In the genomic region with DNA sequence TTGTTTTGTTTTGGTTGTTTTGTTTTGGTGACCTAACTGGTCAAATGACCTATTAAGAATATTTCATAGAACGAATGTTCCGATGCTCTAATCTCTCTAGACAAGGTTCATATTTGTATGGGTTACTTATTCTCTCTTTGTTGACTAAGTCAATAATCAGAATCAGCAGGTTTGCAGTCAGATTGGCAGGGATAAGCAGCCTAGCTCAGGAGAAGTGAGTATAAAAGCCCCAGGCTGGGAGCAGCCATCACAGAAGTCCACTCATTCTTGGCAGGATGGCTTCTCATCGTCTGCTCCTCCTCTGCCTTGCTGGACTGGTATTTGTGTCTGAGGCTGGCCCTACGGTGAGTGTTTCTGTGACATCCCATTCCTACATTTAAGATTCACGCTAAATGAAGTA, we compare ENCODE assay signal across 1 cellular context.
TF ChIP-seq lines count a peak whose summit lies in the region.

A gene (plus strand): TSS at position 250 of the 400 bp plus-strand sequence. CDS start 26 bp downstream, at position 276.

TF ChIP-seq in HepG2, 621 proteins besides CTCF, POLR2A, EP300 and RAD21 (continued from another document and continues in another):
- TF ChIP-seq, protein P1, sequence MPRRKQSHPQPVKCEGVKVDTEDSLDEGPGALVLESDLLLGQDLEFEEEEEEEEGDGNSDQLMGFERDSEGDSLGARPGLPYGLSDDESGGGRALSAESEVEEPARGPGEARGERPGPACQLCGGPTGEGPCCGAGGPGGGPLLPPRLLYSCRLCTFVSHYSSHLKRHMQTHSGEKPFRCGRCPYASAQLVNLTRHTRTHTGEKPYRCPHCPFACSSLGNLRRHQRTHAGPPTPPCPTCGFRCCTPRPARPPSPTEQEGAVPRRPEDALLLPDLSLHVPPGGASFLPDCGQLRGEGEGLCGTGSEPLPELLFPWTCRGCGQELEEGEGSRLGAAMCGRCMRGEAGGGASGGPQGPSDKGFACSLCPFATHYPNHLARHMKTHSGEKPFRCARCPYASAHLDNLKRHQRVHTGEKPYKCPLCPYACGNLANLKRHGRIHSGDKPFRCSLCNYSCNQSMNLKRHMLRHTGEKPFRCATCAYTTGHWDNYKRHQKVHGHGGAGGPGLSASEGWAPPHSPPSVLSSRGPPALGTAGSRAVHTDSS (CRISPR knock-in tag; conservative IDR thresholded peaks at IDR 0.05), result no peak
- TF ChIP-seq NFIB (CRISPR knock-in tag; IDR thresholded peaks at IDR 0.05; ENCODE audit: borderline replicate concordance) (no peak), HOXA3 (CRISPR knock-in tag; IDR thresholded peaks at IDR 0.05) (peak; percentile 68; the same call in 1 of the 2 replicates), ZBTB1 (CRISPR knock-in tag; IDR thresholded peaks at IDR 0.05; ENCODE audit: borderline replicate concordance) (no peak), ZNF367 (CRISPR knock-in tag; IDR thresholded peaks at IDR 0.05; ENCODE audit: borderline replicate concordance) (no peak), ZNF660 (CRISPR knock-in tag; IDR thresholded peaks at IDR 0.05; ENCODE audit: borderline replicate concordance, low read depth) (no peak), CCDC6 (CRISPR knock-in tag; IDR thresholded peaks at IDR 0.05) (0 out of 2 replicates have a peak, but pooled peaks have one; percentile 25), ZNF816 (CRISPR knock-in tag; IDR thresholded peaks at IDR 0.05; ENCODE audit: borderline replicate concordance) (no peak), ZNF441 (CRISPR knock-in tag; IDR thresholded peaks at IDR 0.05; ENCODE audit: borderline replicate concordance) (0 out of 2 replicates have a peak, but pooled peaks have one; percentile 25), RFX5 (IDR thresholded peaks at IDR 0.05; ENCODE audit: low read depth, low read length) (no peak), NFKB2 (CRISPR knock-in tag; IDR thresholded peaks at IDR 0.05; ENCODE audit: borderline replicate concordance) (no peak), MXD4 (CRISPR knock-in tag; IDR thresholded peaks at IDR 0.05) (0 out of 2 replicates have a peak, but pooled peaks have one; percentile 46), NCOA1 (CRISPR knock-in tag; IDR thresholded peaks at IDR 0.05) (no peak), PAF1 (CRISPR knock-in tag; IDR thresholded peaks at IDR 0.05) (no peak), MAF1 (CRISPR knock-in tag; IDR thresholded peaks at IDR 0.05; ENCODE audit: borderline replicate concordance) (no peak), NCOA2 (CRISPR knock-in tag; IDR thresholded peaks at IDR 0.05) (peak; percentile 84), ZNF781 (CRISPR knock-in tag; IDR thresholded peaks at IDR 0.05; ENCODE audit: borderline replicate concordance, not compliant biosample characterization) (peak; percentile 48), ZBTB21 (CRISPR knock-in tag; IDR thresholded peaks at IDR 0.05) (no peak), ZNF550 (CRISPR knock-in tag; IDR thresholded peaks at IDR 0.05; ENCODE audit: borderline replicate concordance) (no peak), HMGA1 (CRISPR knock-in tag; conservative IDR thresholded peaks at IDR 0.05) (no peak), SIN3B (IDR thresholded peaks at IDR 0.05; ENCODE audit: low read length) (no peak), ZNF296 (CRISPR knock-in tag; conservative IDR thresholded peaks at IDR 0.05) (no peak), NR2F1 (CRISPR knock-in tag; IDR thresholded peaks at IDR 0.05) (0 out of 4 replicates have a peak, but pooled peaks have one; percentile 4 to 27), ZNF547 (CRISPR knock-in tag; IDR thresholded peaks at IDR 0.05) (no peak), ELF3 (CRISPR knock-in tag; IDR thresholded peaks at IDR 0.05) (peak; percentile 65; the same call in 1 of the 2 replicates), TCF7 (IDR thresholded peaks at IDR 0.05; ENCODE audit: low read depth) (no peak), ZNF724P (CRISPR knock-in tag; IDR thresholded peaks at IDR 0.05; ENCODE audit: borderline replicate concordance) (no peak), ZMYM4 (CRISPR knock-in tag; IDR thresholded peaks at IDR 0.05) (peak; percentile 96), EZH2 (conservative IDR thresholded peaks at IDR 0.05; ENCODE audit: low read depth, low read length) (no peak), RFXANK (CRISPR knock-in tag; IDR thresholded peaks at IDR 0.05) (no peak), ZNF629 (CRISPR knock-in tag; conservative IDR thresholded peaks at IDR 0.05) (no peak), ZC3H4 (CRISPR knock-in tag; IDR thresholded peaks at IDR 0.05; ENCODE audit: borderline replicate concordance) (no peak), POLR2G (IDR thresholded peaks at IDR 0.05; ENCODE audit: low read depth, low read length) (peak; percentile 96), ZFP36L1 (CRISPR knock-in tag; IDR thresholded peaks at IDR 0.05) (no peak), NR3C1 (CRISPR knock-in tag; IDR thresholded peaks at IDR 0.05) (no peak), ZNF335 (CRISPR knock-in tag; IDR thresholded peaks at IDR 0.05) (no peak), ZNF382 (CRISPR knock-in tag; IDR thresholded peaks at IDR 0.05; ENCODE audit: borderline replicate concordance) (no peak), GTF3A (CRISPR knock-in tag; conservative IDR thresholded peaks at IDR 0.05) (no peak), ATF7-NPFF (CRISPR knock-in tag; IDR thresholded peaks at IDR 0.05; ENCODE audit: low read depth) (no peak), MAFK (conservative IDR thresholded peaks at IDR 0.05 in 1 of 2, IDR thresholded peaks at IDR 0.05 in 1 of 2; ENCODE audit: low read length in 2 of 2) (peak; percentile 46 to 53; a peak in 3 of 4 replicates), STAT5B (CRISPR knock-in tag; IDR thresholded peaks at IDR 0.05) (no peak)
- TF ChIP-seq, protein P2, sequence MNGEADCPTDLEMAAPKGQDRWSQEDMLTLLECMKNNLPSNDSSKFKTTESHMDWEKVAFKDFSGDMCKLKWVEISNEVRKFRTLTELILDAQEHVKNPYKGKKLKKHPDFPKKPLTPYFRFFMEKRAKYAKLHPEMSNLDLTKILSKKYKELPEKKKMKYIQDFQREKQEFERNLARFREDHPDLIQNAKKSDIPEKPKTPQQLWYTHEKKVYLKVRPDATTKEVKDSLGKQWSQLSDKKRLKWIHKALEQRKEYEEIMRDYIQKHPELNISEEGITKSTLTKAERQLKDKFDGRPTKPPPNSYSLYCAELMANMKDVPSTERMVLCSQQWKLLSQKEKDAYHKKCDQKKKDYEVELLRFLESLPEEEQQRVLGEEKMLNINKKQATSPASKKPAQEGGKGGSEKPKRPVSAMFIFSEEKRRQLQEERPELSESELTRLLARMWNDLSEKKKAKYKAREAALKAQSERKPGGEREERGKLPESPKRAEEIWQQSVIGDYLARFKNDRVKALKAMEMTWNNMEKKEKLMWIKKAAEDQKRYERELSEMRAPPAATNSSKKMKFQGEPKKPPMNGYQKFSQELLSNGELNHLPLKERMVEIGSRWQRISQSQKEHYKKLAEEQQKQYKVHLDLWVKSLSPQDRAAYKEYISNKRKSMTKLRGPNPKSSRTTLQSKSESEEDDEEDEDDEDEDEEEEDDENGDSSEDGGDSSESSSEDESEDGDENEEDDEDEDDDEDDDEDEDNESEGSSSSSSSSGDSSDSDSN (CRISPR knock-in tag; IDR thresholded peaks at IDR 0.05), result no peak
- TF ChIP-seq, protein P3, sequence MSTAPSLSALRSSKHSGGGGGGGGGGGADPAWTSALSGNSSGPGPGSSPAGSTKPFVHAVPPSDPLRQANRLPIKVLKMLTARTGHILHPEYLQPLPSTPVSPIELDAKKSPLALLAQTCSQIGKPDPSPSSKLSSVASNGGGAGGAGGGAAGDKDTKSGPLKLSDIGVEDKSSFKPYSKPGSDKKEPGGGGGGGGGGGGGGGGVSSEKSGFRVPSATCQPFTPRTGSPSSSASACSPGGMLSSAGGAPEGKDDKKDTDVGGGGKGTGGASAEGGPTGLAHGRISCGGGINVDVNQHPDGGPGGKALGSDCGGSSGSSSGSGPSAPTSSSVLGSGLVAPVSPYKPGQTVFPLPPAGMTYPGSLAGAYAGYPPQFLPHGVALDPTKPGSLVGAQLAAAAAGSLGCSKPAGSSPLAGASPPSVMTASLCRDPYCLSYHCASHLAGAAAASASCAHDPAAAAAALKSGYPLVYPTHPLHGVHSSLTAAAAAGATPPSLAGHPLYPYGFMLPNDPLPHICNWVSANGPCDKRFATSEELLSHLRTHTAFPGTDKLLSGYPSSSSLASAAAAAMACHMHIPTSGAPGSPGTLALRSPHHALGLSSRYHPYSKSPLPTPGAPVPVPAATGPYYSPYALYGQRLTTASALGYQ (CRISPR knock-in tag; IDR thresholded peaks at IDR 0.05), result peak; percentile 52
- TF ChIP-seq, protein P4, sequence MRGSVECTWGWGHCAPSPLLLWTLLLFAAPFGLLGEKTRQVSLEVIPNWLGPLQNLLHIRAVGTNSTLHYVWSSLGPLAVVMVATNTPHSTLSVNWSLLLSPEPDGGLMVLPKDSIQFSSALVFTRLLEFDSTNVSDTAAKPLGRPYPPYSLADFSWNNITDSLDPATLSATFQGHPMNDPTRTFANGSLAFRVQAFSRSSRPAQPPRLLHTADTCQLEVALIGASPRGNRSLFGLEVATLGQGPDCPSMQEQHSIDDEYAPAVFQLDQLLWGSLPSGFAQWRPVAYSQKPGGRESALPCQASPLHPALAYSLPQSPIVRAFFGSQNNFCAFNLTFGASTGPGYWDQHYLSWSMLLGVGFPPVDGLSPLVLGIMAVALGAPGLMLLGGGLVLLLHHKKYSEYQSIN (CRISPR knock-in tag; IDR thresholded peaks at IDR 0.05; ENCODE audit: borderline replicate concordance), result no peak
- TF ChIP-seq, protein P5, sequence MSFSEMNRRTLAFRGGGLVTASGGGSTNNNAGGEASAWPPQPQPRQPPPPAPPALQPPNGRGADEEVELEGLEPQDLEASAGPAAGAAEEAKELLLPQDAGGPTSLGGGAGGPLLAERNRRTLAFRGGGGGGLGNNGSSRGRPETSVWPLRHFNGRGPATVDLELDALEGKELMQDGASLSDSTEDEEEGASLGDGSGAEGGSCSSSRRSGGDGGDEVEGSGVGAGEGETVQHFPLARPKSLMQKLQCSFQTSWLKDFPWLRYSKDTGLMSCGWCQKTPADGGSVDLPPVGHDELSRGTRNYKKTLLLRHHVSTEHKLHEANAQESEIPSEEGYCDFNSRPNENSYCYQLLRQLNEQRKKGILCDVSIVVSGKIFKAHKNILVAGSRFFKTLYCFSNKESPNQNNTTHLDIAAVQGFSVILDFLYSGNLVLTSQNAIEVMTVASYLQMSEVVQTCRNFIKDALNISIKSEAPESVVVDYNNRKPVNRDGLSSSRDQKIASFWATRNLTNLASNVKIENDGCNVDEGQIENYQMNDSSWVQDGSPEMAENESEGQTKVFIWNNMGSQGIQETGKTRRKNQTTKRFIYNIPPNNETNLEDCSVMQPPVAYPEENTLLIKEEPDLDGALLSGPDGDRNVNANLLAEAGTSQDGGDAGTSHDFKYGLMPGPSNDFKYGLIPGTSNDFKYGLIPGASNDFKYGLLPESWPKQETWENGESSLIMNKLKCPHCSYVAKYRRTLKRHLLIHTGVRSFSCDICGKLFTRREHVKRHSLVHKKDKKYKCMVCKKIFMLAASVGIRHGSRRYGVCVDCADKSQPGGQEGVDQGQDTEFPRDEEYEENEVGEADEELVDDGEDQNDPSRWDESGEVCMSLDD (CRISPR knock-in tag; IDR thresholded peaks at IDR 0.05; ENCODE audit: borderline replicate concordance), result no peak
- TF ChIP-seq, protein P6, sequence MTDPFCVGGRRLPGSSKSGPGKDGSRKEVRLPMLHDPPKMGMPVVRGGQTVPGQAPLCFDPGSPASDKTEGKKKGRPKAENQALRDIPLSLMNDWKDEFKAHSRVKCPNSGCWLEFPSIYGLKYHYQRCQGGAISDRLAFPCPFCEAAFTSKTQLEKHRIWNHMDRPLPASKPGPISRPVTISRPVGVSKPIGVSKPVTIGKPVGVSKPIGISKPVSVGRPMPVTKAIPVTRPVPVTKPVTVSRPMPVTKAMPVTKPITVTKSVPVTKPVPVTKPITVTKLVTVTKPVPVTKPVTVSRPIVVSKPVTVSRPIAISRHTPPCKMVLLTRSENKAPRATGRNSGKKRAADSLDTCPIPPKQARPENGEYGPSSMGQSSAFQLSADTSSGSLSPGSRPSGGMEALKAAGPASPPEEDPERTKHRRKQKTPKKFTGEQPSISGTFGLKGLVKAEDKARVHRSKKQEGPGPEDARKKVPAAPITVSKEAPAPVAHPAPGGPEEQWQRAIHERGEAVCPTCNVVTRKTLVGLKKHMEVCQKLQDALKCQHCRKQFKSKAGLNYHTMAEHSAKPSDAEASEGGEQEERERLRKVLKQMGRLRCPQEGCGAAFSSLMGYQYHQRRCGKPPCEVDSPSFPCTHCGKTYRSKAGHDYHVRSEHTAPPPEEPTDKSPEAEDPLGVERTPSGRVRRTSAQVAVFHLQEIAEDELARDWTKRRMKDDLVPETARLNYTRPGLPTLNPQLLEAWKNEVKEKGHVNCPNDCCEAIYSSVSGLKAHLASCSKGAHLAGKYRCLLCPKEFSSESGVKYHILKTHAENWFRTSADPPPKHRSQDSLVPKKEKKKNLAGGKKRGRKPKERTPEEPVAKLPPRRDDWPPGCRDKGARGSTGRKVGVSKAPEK (CRISPR knock-in tag; IDR thresholded peaks at IDR 0.05; ENCODE audit: borderline replicate concordance), result no peak
- TF ChIP-seq, protein P7, sequence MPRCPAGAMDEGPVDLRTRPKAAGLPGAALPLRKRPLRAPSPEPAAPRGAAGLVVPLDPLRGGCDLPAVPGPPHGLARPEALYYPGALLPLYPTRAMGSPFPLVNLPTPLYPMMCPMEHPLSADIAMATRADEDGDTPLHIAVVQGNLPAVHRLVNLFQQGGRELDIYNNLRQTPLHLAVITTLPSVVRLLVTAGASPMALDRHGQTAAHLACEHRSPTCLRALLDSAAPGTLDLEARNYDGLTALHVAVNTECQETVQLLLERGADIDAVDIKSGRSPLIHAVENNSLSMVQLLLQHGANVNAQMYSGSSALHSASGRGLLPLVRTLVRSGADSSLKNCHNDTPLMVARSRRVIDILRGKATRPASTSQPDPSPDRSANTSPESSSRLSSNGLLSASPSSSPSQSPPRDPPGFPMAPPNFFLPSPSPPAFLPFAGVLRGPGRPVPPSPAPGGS (CRISPR knock-in tag; IDR thresholded peaks at IDR 0.05), result no peak
- TF ChIP-seq, protein P8, sequence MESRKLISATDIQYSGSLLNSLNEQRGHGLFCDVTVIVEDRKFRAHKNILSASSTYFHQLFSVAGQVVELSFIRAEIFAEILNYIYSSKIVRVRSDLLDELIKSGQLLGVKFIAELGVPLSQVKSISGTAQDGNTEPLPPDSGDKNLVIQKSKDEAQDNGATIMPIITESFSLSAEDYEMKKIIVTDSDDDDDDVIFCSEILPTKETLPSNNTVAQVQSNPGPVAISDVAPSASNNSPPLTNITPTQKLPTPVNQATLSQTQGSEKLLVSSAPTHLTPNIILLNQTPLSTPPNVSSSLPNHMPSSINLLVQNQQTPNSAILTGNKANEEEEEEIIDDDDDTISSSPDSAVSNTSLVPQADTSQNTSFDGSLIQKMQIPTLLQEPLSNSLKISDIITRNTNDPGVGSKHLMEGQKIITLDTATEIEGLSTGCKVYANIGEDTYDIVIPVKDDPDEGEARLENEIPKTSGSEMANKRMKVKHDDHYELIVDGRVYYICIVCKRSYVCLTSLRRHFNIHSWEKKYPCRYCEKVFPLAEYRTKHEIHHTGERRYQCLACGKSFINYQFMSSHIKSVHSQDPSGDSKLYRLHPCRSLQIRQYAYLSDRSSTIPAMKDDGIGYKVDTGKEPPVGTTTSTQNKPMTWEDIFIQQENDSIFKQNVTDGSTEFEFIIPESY (CRISPR knock-in tag; IDR thresholded peaks at IDR 0.05), result no peak
